13 cellular contexts compared by ENCODE assay signal in the genomic region with DNA sequence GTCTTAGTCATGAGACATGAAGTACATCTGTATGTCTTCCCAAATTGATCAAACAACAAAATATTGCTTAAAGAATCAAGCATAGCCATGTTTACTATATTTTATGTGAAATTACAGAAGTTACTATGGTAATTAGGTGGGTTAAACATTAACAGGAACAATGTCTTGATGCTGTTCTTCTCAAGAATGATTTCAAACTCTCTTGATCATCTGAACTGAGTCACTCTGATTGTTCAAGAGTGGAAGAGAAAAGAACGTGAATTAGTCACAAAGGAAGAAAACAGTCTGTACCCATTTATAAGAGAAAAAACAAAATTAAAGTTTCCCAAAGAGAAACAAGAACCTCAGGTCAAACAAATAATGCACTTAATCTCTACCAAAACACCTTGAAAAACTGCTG.
A peak's percentile ranks its signal among the peaks of the same experiment; 100 is the strongest.
DNase-seq lines count a peak whose midpoint lies in the region; ATAC-seq and TF ChIP-seq lines count a peak whose summit lies in the region.
"Had no signal": no experiment of that assay in that cellular context is flagged by ENCODE, and none has a peak within 500 bp of the region (broad histone marks: within the 10 kb centered on the region; RNA-seq: fewer than 3 reads in every experiment).

No MANE protein-coding gene starts in this region.

- H3K27ac ChIP-seq in GM23248 (no peak overlapping the region), mesenchymal stem cell (ENCODE audit: low read length, poor library complexity, severe bottlenecking) (no peak overlapping the region), lower lobe of right lung (no peak overlapping the region)
- H3K27ac ChIP-seq: BLaER1 had no signal

- peaks cover 62% of the 10 kb centered on the region for H3K36me3 ChIP-seq in GM23248 (ENCODE audit: low read depth)
- peaks cover 46% of the 10 kb centered on the region for H3K36me3 ChIP-seq in skeletal muscle satellite cell (ENCODE audit: insufficient read depth, low read length)
- H3K36me3 ChIP-seq in mesenchymal stem cell (ENCODE audit: control insufficient read depth in 1 of 2, insufficient read depth in 2 of 2, low read depth in 1 of 2, low read length in 2 of 2) = peaks cover 16 to 93% of the 10 kb centered on the region in 2 experiments
- peaks cover 87% of the 10 kb centered on the region for H3K36me3 ChIP-seq in lower lobe of right lung

- H4K20me1 ChIP-seq in GM23248 (ENCODE audit: insufficient read depth) = no peaks in the 10 kb centered on the region
- H4K20me1 ChIP-seq: BLaER1 had no signal

- no peak overlapping the region for H3K9ac ChIP-seq in GM23248
- no peak overlapping the region for H3K9ac ChIP-seq in skeletal muscle satellite cell (ENCODE audit: low read depth, low read length)
- H3K9ac ChIP-seq in mesenchymal stem cell (ENCODE audit: low read length) = no peak overlapping the region
- H3K9ac ChIP-seq: BLaER1 had no signal

- H3K18ac ChIP-seq in mesenchymal stem cell (ENCODE audit: low read depth in 1 of 2, low read length in 2 of 2) = no peak overlapping the region

- H2BK5ac ChIP-seq in mesenchymal stem cell (ENCODE audit: low read depth, low read length, poor library complexity, severe bottlenecking) = no peak overlapping the region

- no peaks in the 10 kb centered on the region for H3K79me2 ChIP-seq in GM23248 (ENCODE audit: insufficient read depth)

- H3K14ac ChIP-seq in mesenchymal stem cell (ENCODE audit: low read length in 2 of 2) = no peak overlapping the region

- H3K79me1 ChIP-seq in mesenchymal stem cell (replicated peaks; ENCODE audit: low read length, poor library complexity, severe bottlenecking) = peaks cover 3% of the 10 kb centered on the region

- H2BK12ac ChIP-seq in mesenchymal stem cell (ENCODE audit: low read length in 2 of 2) = no peak overlapping the region

- no peak for ATAC-seq in lower lobe of right lung
- ATAC-seq: CD8-positive, alpha-beta T cell had no signal

- no peak overlapping the region for H2BK120ac ChIP-seq in mesenchymal stem cell (ENCODE audit: low read depth, low read length)

- H3K4me1 ChIP-seq in GM23248 (ENCODE audit: insufficient read depth) = no peaks in the 10 kb centered on the region
- H3K4me1 ChIP-seq in skeletal muscle satellite cell (ENCODE audit: control insufficient read depth, insufficient read depth, low read length) = no peaks in the 10 kb centered on the region
- no peaks in the 10 kb centered on the region for H3K4me1 ChIP-seq in mesenchymal stem cell (ENCODE audit: control insufficient read depth, insufficient read depth, low read depth, low read length)
- H3K4me1 ChIP-seq in lower lobe of right lung = no peaks in the 10 kb centered on the region
- H3K4me1 ChIP-seq: BLaER1, HAP-1 had no signal

- no peak for TF ChIP-seq CTCF in lower lobe of right lung (IDR thresholded peaks at IDR 0.05)

- H3K27me3 ChIP-seq in GM23248 (replicated peaks; ENCODE audit: insufficient read depth) (no peaks in the 10 kb centered on the region), skeletal muscle satellite cell (ENCODE audit: control insufficient read depth, insufficient read depth, low read length) (no peaks in the 10 kb centered on the region), mesenchymal stem cell (ENCODE audit: control insufficient read depth in 1 of 2, insufficient read depth in 1 of 2, low read length in 2 of 2) (no peaks in the 10 kb centered on the region), lower lobe of right lung (ENCODE audit: low read depth) (no peaks in the 10 kb centered on the region)
- H3K27me3 ChIP-seq: BLaER1 had no signal

- H3K4me2 ChIP-seq in GM23248 (ENCODE audit: unreplicated experiment) (no peak overlapping the region), skeletal muscle satellite cell (ENCODE audit: low read length) (peak overlapping the region; percentile 12), mesenchymal stem cell (ENCODE audit: low read length, poor library complexity, severe bottlenecking) (no peak overlapping the region)
- H3K4me2 ChIP-seq: BLaER1 had no signal

- no peak overlapping the region for H4K8ac ChIP-seq in mesenchymal stem cell (ENCODE audit: low read length)

- H3K23ac ChIP-seq in mesenchymal stem cell (ENCODE audit: low read length in 2 of 2) = no peak overlapping the region

- H2BK15ac ChIP-seq in mesenchymal stem cell (ENCODE audit: low read depth, poor library complexity, severe bottlenecking) = no peak overlapping the region

- 73 to 75% methylated on average over 1 of the region's 1 CpG for WGBS in GM23248 (ENCODE audit: low coverage in 1 of 2, low lambda C conversion rate in 2 of 2, missing lambda C conversion rate in 2 of 2), 2 experiments
- WGBS in mesenchymal stem cell = 100% methylated on average over 1 of the region's 1 CpG

- H3K9me3 ChIP-seq in GM23248 (ENCODE audit: low read depth) (no peaks in the 10 kb centered on the region), skeletal muscle satellite cell (replicated peaks; ENCODE audit: low read length) (no peaks in the 10 kb centered on the region), mesenchymal stem cell (ENCODE audit: control insufficient read depth, low read length) (no peaks in the 10 kb centered on the region), lower lobe of right lung (no peaks in the 10 kb centered on the region)
- H3K9me3 ChIP-seq: BLaER1, HAP-1 had no signal

- no peak overlapping the region for H4K91ac ChIP-seq in mesenchymal stem cell (ENCODE audit: low read length)

- in situ Hi-C loops in GM23248 (cut with MboI) = no loop called here

- H3K4me3 ChIP-seq in GM23248 (no peak overlapping the region), skeletal muscle satellite cell (ENCODE audit: low read length) (no peak overlapping the region), mesenchymal stem cell (ENCODE audit: insufficient read depth in 1 of 2, low read depth in 1 of 2, low read length in 2 of 2) (no peak overlapping the region), lower lobe of right lung (no peak overlapping the region)
- H3K4me3 ChIP-seq: BLaER1, HAP-1 had no signal

- H3F3A ChIP-seq in GM23248 (ENCODE audit: insufficient read depth) = 0 out of 2 replicates have a peak, but pooled peaks cover 12% of the 10 kb centered on the region

- H2AK5ac ChIP-seq in mesenchymal stem cell (ENCODE audit: low read length, severe bottlenecking) = no peak overlapping the region

- H3K4ac ChIP-seq in mesenchymal stem cell (ENCODE audit: low read depth in 1 of 2, low read length in 2 of 2) = no peak overlapping the region

- no peaks in the 10 kb centered on the region for H3K9me2 ChIP-seq in GM23248 (ENCODE audit: insufficient read depth)

- DNase-seq in GM23248 (peak; percentile 8), dermis blood vessel endothelial cell (peak; percentile 17), iris pigment epithelial cell (ENCODE audit: low read depth) (peak; percentile 11), mesenchymal stem cell (no peak), lower lobe of right lung (no peak), putamen (ENCODE audit: low spot score) (no peak)
- DNase-seq: 8988T; CD8-positive, alpha-beta T cell; DMS 273 treated with DMSO at 0.1 percent for 48 hours; DMS53 had no signal

- intact Hi-C loops in lower lobe of right lung (cut with DNase I) = no loop called here

- H2AFZ ChIP-seq in GM23248 (no peak overlapping the region), mesenchymal stem cell (ENCODE audit: low read depth, low read length) (no peak overlapping the region)

Comparison
In these comparisons a context has a peak if more than half of its experiments do, and no peak if none do; other contexts are left out.
1. DNase-seq: peak in GM23248 (single experiment), dermis blood vessel endothelial cell (single experiment) and iris pigment epithelial cell (single experiment); none in mesenchymal stem cell (single experiment), lower lobe of right lung (single experiment) and putamen (single experiment).